Comparison of ENCODE assay signal across 1 cellular context in the genomic region with DNA sequence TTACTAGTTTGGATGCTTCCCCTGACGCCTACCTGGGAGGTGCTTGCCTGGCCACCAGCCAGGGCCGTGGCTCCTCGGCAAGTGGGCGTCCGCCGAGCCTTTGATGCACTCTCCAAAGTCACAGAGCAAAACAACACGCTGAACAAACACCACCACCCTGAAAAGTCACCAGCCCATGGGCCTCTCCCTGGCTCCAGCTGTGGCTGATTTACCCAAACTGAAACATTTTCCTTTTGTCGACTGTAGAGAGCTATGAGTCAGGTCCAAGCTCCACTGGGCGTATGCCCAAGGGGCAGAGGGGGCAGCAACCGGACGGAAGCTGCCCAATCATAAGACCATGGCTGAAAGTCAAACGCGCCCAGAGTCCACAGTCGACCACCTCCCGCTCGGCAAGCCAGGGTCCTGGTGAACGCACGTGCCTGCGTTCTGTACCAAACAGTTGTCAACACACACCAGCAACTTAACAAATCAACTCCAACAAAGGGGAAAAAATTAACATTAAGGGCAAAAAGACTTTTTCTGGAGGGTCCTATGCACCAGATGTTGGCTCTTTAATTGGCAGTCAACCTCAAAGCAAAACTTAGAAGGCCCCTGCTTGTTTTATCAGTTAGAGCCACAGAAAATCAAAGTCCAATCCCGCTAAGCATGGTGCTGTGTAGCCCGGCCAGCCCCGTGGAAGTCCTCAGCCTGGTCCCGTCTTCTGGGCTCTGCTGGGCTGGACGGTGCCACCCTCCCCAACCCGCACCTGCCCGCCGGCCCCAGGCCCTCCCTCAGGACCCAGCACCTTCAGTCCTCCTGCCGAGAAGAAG.
TF ChIP-seq lines count a peak whose summit lies in the region.

No MANE protein-coding gene starts in this region.

TF ChIP-seq in HepG2, 621 proteins besides CTCF, POLR2A, EP300 and RAD21 (continued from another document and continues in another):
- no peak for TF ChIP-seq ZNF562 (CRISPR knock-in tag; IDR thresholded peaks at IDR 0.05; ENCODE audit: borderline replicate concordance)
- no peak for TF ChIP-seq NR2F2 (IDR thresholded peaks at IDR 0.05; ENCODE audit: borderline replicate concordance, low read depth)
- no peak for TF ChIP-seq RORA (CRISPR knock-in tag; IDR thresholded peaks at IDR 0.05)
- TF ChIP-seq MED13 (CRISPR knock-in tag; IDR thresholded peaks at IDR 0.05) = peak; percentile 60
- peak; percentile 48; the same call in 1 of the 2 replicates for TF ChIP-seq ZBTB21 (CRISPR knock-in tag; IDR thresholded peaks at IDR 0.05)
- TF ChIP-seq, protein P1, sequence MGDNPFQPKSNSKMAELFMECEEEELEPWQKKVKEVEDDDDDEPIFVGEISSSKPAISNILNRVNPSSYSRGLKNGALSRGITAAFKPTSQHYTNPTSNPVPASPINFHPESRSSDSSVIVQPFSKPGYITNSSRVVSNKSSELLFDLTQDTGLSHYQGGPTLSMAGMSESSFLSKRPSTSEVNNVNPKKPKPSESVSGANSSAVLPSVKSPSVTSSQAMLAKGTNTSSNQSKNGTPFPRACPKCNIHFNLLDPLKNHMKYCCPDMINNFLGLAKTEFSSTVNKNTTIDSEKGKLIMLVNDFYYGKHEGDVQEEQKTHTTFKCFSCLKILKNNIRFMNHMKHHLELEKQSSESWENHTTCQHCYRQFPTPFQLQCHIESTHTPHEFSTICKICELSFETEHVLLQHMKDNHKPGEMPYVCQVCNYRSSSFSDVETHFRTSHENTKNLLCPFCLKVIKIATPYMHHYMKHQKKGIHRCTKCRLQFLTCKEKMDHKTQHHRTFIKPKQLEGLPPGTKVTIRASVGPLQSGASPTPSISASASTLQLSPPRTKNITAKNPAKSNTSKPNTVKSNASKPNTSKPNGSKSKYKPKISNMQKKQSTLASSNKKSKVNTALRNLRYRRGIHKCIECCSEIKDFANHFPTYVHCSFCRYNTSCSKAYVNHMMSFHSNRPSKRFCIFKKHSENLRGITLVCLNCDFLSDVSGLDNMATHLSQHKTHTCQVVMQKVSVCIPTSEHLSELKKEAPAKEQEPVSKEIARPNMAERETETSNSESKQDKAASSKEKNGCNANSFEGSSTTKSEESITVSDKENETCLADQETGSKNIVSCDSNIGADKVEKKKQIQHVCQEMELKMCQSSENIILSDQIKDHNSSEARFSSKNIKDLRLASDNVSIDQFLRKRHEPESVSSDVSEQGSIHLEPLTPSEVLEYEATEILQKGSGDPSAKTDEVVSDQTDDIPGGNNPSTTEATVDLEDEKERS (CRISPR knock-in tag; IDR thresholded peaks at IDR 0.05) = peak; percentile 70
- no peak for TF ChIP-seq ZNF20 (CRISPR knock-in tag; IDR thresholded peaks at IDR 0.05)
- no peak; the same call in 1 of the 2 replicates for TF ChIP-seq ZNF3 (CRISPR knock-in tag; IDR thresholded peaks at IDR 0.05)
- 0 out of 2 replicates have a peak, but pooled peaks have one; percentile 73 for TF ChIP-seq SMAD9 (CRISPR knock-in tag; IDR thresholded peaks at IDR 0.05)
- no peak for TF ChIP-seq NFIB (CRISPR knock-in tag; IDR thresholded peaks at IDR 0.05; ENCODE audit: borderline replicate concordance)
- peak; percentile 59; the same call in 1 of the 2 replicates for TF ChIP-seq ZNF83 (CRISPR knock-in tag; IDR thresholded peaks at IDR 0.05; ENCODE audit: borderline replicate concordance)
- no peak for TF ChIP-seq SUZ12 (IDR thresholded peaks at IDR 0.05; ENCODE audit: low read depth, low read length)
- TF ChIP-seq, protein P2, sequence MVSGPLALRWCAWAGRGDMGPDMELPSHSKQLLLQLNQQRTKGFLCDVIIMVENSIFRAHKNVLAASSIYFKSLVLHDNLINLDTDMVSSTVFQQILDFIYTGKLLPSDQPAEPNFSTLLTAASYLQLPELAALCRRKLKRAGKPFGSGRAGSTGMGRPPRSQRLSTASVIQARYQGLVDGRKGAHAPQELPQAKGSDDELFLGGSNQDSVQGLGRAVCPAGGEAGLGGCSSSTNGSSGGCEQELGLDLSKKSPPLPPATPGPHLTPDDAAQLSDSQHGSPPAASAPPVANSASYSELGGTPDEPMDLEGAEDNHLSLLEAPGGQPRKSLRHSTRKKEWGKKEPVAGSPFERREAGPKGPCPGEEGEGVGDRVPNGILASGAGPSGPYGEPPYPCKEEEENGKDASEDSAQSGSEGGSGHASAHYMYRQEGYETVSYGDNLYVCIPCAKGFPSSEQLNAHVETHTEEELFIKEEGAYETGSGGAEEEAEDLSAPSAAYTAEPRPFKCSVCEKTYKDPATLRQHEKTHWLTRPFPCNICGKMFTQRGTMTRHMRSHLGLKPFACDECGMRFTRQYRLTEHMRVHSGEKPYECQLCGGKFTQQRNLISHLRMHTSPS (CRISPR knock-in tag; IDR thresholded peaks at IDR 0.05; ENCODE audit: low read depth) = peak; percentile 99
- TF ChIP-seq, protein P3, sequence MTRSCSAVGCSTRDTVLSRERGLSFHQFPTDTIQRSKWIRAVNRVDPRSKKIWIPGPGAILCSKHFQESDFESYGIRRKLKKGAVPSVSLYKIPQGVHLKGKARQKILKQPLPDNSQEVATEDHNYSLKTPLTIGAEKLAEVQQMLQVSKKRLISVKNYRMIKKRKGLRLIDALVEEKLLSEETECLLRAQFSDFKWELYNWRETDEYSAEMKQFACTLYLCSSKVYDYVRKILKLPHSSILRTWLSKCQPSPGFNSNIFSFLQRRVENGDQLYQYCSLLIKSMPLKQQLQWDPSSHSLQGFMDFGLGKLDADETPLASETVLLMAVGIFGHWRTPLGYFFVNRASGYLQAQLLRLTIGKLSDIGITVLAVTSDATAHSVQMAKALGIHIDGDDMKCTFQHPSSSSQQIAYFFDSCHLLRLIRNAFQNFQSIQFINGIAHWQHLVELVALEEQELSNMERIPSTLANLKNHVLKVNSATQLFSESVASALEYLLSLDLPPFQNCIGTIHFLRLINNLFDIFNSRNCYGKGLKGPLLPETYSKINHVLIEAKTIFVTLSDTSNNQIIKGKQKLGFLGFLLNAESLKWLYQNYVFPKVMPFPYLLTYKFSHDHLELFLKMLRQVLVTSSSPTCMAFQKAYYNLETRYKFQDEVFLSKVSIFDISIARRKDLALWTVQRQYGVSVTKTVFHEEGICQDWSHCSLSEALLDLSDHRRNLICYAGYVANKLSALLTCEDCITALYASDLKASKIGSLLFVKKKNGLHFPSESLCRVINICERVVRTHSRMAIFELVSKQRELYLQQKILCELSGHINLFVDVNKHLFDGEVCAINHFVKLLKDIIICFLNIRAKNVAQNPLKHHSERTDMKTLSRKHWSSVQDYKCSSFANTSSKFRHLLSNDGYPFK (CRISPR knock-in tag; IDR thresholded peaks at IDR 0.05; ENCODE audit: borderline replicate concordance) = peak; percentile 44; the same call in 1 of the 2 replicates
- TF ChIP-seq KLF16 (CRISPR knock-in tag; IDR thresholded peaks at IDR 0.05) = peak in 1 of 2 experiments; percentile 90; a peak in 2 of 4 replicates
- no peak; the same call in 1 of the 2 replicates for TF ChIP-seq WIZ (CRISPR knock-in tag; IDR thresholded peaks at IDR 0.05)
- peak; percentile 89 for TF ChIP-seq ZNF605 (CRISPR knock-in tag; IDR thresholded peaks at IDR 0.05)
- TF ChIP-seq CHD2 (IDR thresholded peaks at IDR 0.05; ENCODE audit: low read depth, low read length) = no peak
- TF ChIP-seq NCOR1 (IDR thresholded peaks at IDR 0.05; ENCODE audit: borderline replicate concordance, low read length) = peak; percentile 97
- TF ChIP-seq, protein P4, sequence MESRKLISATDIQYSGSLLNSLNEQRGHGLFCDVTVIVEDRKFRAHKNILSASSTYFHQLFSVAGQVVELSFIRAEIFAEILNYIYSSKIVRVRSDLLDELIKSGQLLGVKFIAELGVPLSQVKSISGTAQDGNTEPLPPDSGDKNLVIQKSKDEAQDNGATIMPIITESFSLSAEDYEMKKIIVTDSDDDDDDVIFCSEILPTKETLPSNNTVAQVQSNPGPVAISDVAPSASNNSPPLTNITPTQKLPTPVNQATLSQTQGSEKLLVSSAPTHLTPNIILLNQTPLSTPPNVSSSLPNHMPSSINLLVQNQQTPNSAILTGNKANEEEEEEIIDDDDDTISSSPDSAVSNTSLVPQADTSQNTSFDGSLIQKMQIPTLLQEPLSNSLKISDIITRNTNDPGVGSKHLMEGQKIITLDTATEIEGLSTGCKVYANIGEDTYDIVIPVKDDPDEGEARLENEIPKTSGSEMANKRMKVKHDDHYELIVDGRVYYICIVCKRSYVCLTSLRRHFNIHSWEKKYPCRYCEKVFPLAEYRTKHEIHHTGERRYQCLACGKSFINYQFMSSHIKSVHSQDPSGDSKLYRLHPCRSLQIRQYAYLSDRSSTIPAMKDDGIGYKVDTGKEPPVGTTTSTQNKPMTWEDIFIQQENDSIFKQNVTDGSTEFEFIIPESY (CRISPR knock-in tag; IDR thresholded peaks at IDR 0.05) = peak; percentile 83
- no peak for TF ChIP-seq ZNF670 (CRISPR knock-in tag; IDR thresholded peaks at IDR 0.05; ENCODE audit: borderline replicate concordance)
- TF ChIP-seq ZSCAN21 (CRISPR knock-in tag; IDR thresholded peaks at IDR 0.05; ENCODE audit: borderline replicate concordance) = peak; percentile 79
- 0 out of 2 replicates have a peak, but pooled peaks have one; percentile 47 for TF ChIP-seq GTF2F1 (IDR thresholded peaks at IDR 0.05; ENCODE audit: low read length)
- no peak; the same call in 1 of the 2 replicates for TF ChIP-seq RBAK (CRISPR knock-in tag; IDR thresholded peaks at IDR 0.05)
- TF ChIP-seq, protein P5, sequence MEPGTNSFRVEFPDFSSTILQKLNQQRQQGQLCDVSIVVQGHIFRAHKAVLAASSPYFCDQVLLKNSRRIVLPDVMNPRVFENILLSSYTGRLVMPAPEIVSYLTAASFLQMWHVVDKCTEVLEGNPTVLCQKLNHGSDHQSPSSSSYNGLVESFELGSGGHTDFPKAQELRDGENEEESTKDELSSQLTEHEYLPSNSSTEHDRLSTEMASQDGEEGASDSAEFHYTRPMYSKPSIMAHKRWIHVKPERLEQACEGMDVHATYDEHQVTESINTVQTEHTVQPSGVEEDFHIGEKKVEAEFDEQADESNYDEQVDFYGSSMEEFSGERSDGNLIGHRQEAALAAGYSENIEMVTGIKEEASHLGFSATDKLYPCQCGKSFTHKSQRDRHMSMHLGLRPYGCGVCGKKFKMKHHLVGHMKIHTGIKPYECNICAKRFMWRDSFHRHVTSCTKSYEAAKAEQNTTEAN (CRISPR knock-in tag; conservative IDR thresholded peaks at IDR 0.05) = peak; percentile 79; the same call in 1 of the 2 replicates
- no peak for TF ChIP-seq SIN3A (IDR thresholded peaks at IDR 0.05; ENCODE audit: borderline replicate concordance, low read depth, low read length)
- TF ChIP-seq, protein P6, sequence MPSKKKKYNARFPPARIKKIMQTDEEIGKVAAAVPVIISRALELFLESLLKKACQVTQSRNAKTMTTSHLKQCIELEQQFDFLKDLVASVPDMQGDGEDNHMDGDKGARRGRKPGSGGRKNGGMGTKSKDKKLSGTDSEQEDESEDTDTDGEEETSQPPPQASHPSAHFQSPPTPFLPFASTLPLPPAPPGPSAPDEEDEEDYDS (CRISPR knock-in tag; IDR thresholded peaks at IDR 0.05) = peak; percentile 86
- 0 out of 2 replicates have a peak, but pooled peaks have one; percentile 55 for TF ChIP-seq ZNF709 (CRISPR knock-in tag; IDR thresholded peaks at IDR 0.05)
- TF ChIP-seq, protein P7, sequence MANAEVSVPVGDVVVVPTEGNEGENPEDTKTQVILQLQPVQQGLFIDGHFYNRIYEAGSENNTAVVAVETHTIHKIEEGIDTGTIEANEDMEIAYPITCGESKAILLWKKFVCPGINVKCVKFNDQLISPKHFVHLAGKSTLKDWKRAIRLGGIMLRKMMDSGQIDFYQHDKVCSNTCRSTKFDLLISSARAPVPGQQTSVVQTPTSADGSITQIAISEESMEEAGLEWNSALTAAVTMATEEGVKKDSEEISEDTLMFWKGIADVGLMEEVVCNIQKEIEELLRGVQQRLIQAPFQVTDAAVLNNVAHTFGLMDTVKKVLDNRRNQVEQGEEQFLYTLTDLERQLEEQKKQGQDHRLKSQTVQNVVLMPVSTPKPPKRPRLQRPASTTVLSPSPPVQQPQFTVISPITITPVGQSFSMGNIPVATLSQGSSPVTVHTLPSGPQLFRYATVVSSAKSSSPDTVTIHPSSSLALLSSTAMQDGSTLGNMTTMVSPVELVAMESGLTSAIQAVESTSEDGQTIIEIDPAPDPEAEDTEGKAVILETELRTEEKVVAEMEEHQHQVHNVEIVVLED (CRISPR knock-in tag; IDR thresholded peaks at IDR 0.05; ENCODE audit: borderline replicate concordance) = peak; percentile 72
- TF ChIP-seq HCFC1 (IDR thresholded peaks at IDR 0.05; ENCODE audit: low read depth, low read length) = 0 out of 2 replicates have a peak, but pooled peaks have one; percentile 19
- TF ChIP-seq MAFF (IDR thresholded peaks at IDR 0.05; ENCODE audit: low read depth, low read length) = no peak
- TF ChIP-seq NFYB (CRISPR knock-in tag; IDR thresholded peaks at IDR 0.05) = peak; percentile 58
- TF ChIP-seq, protein P8, sequence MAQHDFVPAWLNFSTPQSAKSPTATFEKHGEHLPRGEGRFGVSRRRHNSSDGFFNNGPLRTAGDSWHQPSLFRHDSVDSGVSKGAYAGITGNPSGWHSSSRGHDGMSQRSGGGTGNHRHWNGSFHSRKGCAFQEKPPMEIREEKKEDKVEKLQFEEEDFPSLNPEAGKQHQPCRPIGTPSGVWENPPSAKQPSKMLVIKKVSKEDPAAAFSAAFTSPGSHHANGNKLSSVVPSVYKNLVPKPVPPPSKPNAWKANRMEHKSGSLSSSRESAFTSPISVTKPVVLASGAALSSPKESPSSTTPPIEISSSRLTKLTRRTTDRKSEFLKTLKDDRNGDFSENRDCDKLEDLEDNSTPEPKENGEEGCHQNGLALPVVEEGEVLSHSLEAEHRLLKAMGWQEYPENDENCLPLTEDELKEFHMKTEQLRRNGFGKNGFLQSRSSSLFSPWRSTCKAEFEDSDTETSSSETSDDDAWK (CRISPR knock-in tag; IDR thresholded peaks at IDR 0.05) = no peak
- TF ChIP-seq ELF1 (CRISPR knock-in tag; IDR thresholded peaks at IDR 0.05) = peak; percentile 66
- peak; percentile 95 for TF ChIP-seq MEF2D (CRISPR knock-in tag; IDR thresholded peaks at IDR 0.05)
- TF ChIP-seq, protein P9, sequence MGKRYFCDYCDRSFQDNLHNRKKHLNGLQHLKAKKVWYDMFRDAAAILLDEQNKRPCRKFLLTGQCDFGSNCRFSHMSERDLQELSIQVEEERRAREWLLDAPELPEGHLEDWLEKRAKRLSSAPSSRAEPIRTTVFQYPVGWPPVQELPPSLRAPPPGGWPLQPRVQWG (CRISPR knock-in tag; IDR thresholded peaks at IDR 0.05; ENCODE audit: borderline replicate concordance, low read depth) = no peak
- TF ChIP-seq ARNT (IDR thresholded peaks at IDR 0.05) = no peak
- peak; percentile 93 for TF ChIP-seq HOXA3 (CRISPR knock-in tag; IDR thresholded peaks at IDR 0.05)
- peak; percentile 95 for TF ChIP-seq FOSL2 (CRISPR knock-in tag; IDR thresholded peaks at IDR 0.05)
- no peak for TF ChIP-seq GPN1 (CRISPR knock-in tag; IDR thresholded peaks at IDR 0.05; ENCODE audit: borderline replicate concordance)
- TF ChIP-seq ZNF329 (CRISPR knock-in tag; IDR thresholded peaks at IDR 0.05; ENCODE audit: low read depth) = no peak
- TF ChIP-seq, protein P10, sequence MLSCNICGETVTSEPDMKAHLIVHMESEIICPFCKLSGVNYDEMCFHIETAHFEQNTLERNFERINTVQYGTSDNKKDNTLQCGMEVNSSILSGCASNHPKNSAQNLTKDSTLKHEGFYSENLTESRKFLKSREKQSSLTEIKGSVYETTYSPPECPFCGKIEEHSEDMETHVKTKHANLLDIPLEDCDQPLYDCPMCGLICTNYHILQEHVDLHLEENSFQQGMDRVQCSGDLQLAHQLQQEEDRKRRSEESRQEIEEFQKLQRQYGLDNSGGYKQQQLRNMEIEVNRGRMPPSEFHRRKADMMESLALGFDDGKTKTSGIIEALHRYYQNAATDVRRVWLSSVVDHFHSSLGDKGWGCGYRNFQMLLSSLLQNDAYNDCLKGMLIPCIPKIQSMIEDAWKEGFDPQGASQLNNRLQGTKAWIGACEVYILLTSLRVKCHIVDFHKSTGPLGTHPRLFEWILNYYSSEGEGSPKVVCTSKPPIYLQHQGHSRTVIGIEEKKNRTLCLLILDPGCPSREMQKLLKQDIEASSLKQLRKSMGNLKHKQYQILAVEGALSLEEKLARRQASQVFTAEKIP (CRISPR knock-in tag; IDR thresholded peaks at IDR 0.05; ENCODE audit: borderline replicate concordance) = no peak
- peak; percentile 87; the same call in 1 of the 2 replicates for TF ChIP-seq KDM5B (CRISPR knock-in tag; IDR thresholded peaks at IDR 0.05; ENCODE audit: borderline replicate concordance)
